Comparison of ENCODE assay signal across 27 cellular contexts in the genomic region with DNA sequence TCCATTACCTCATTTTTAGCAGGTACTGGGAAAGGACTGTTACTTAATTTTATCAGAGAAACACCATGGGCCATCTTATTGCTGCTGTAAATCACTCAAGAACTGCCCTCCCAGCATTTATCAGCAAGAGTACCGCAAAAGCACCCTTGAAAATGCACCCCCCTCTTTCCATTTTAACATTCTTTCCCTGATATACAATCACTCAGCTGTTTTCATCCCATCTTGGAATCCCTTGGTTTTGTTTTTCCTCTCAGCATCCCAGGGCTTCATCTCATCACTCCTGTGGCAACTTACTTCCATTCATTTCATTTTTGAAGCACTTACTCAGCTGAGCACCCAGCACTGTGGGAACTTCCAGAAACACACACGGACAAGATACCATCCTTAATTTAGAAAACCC. TPM values are rescaled to one million over a fixed set of nuclear protein-coding genes. Genes with fewer than 3 reads are reported as not detected.
DNase-seq lines count a peak whose midpoint lies in the region; ATAC-seq, FAIRE-seq and TF ChIP-seq lines count a peak whose summit lies in the region.
"Had no signal": no experiment of that assay in that cellular context is flagged by ENCODE, and none has a peak within 500 bp of the region (broad histone marks: within the 10 kb centered on the region; RNA-seq: fewer than 3 reads in every experiment).

No MANE protein-coding gene starts in this region.

- H3K56ac ChIP-seq in mesendoderm (ENCODE audit: low read length): peak overlapping the region; percentile 31

- DNase-seq in AG04449 (ENCODE audit: low read depth, low spot score) (peak; percentile 26), EL (peak; percentile 23), K562 (ENCODE audit: extremely low read depth in 1 of 4, low spot score in 3 of 4) (no peak), mesendoderm (no peak), amniotic stem cell (lab: John Stamatoyannopoulos, UW) (no peak), heart right ventricle (no peak), GM10266 (ENCODE audit: extremely low spot score) (no peak)
- DNase-seq: activated CD4-positive, alpha-beta memory T cell treated with anti-CD3 and anti-CD28 coated beads for 36 hours; activated CD4-positive, CD25-positive, alpha-beta regulatory T cell treated with anti-CD3 and anti-CD28 coated beads, Interleukin-2, amount 50 U/mL, for 72 hours; activated CD8-positive, alpha-beta memory T cell treated with anti-CD3 and anti-CD28 coated beads, Interleukin-2, amount 50 U/mL, for 4 hours; cortex of kidney; IMR-90; midbrain; natural killer cell; Peyer's patch; small intestine; stimulated activated CD8-positive, alpha-beta memory T cell treated with anti-CD3 and anti-CD28 coated beads, Interleukin-4, amount 100 ng/mL, for 48 hours had no signal

- H3K79me1 ChIP-seq in mesendoderm (ENCODE audit: low read length): no peaks in the 10 kb centered on the region

- FAIRE-seq in K562 (lab: Jason Lieb, UNC): peak; percentile 64
- FAIRE-seq: frontal cortex, keratinocyte, small intestine, TTC549 had no signal

- H4K8ac ChIP-seq in mesendoderm (ENCODE audit: low read depth, low read length): no peak overlapping the region

- H4K5ac ChIP-seq in mesendoderm (ENCODE audit: low read length): no peak overlapping the region

- no peak overlapping the region for H3K4me2 ChIP-seq in K562 (ENCODE audit: insufficient read depth, low read length)
- H3K4me2 ChIP-seq in mesendoderm (ENCODE audit: low read length): no peak overlapping the region

- H3K9me3 ChIP-seq in K562 (replicated peaks; ENCODE audit: control insufficient read depth, insufficient read depth, low read depth, low read length) (no peaks in the 10 kb centered on the region), heart right ventricle (no peaks in the 10 kb centered on the region)
- H3K9me3 ChIP-seq: ascending aorta, Peyer's patch, SJSA1, tibial nerve had no signal

- H3K4me3 ChIP-seq in AG04449 (ENCODE audit: low read depth, low read length) (no peak overlapping the region), K562 (no peak overlapping the region), mesendoderm (ENCODE audit: low read length) (no peak overlapping the region), heart right ventricle (no peak overlapping the region)
- H3K4me3 ChIP-seq: ascending aorta, cardiac muscle cell, Peyer's patch, SJSA1, tibial nerve had no signal

- TF ChIP-seq POLR2A in K562 (conservative IDR thresholded peaks at IDR 0.05): no peak

- no peak for TF ChIP-seq RAD21 in K562 (CRISPR knock-in tag; conservative IDR thresholded peaks at IDR 0.05 in 1 of 2, IDR thresholded peaks at IDR 0.05 in 1 of 2)

- H2BK15ac ChIP-seq in mesendoderm (replicated peaks; ENCODE audit: low read depth): peak overlapping the region; percentile 85

- no peak overlapping the region for H2AK5ac ChIP-seq in mesendoderm (ENCODE audit: low read length)

- TF ChIP-seq EP300 in K562 (IDR thresholded peaks at IDR 0.05; ENCODE audit: low read length): no peak

- peak overlapping the region; percentile 71; the same call in 1 of the 2 replicates for H2AFZ ChIP-seq in K562 (ENCODE audit: low read depth, low read length)

- peak overlapping the region; percentile 60 for H3K18ac ChIP-seq in mesendoderm (ENCODE audit: low read length)

- CTCF ChIA-PET in AG04449 (lab: Yijun Ruan, JAX) (interaction anchor here (1.5 kb wide), 1 partner anchor 210 kb away, joined by 4 read pairs; no protein-coding TSS in a partner anchor), K562 (lab: Yijun Ruan, JAX; ENCODE audit: low intra/inter-chr PET ratio) (no interaction called here)

- H3K79me2 ChIP-seq in K562 (ENCODE audit: control insufficient read depth, insufficient read depth, low read length): no peaks in the 10 kb centered on the region
- no peaks in the 10 kb centered on the region for H3K79me2 ChIP-seq in mesendoderm (ENCODE audit: control insufficient read depth, insufficient read depth, low read length)

- no peak overlapping the region for H3K4ac ChIP-seq in mesendoderm (ENCODE audit: low read depth, low read length)

- no peak for ATAC-seq in K562
- no peak for ATAC-seq in GM18909 (IDR thresholded peaks at IDR 0.05; ENCODE audit: poor library complexity, unreplicated experiment)
- no peak for ATAC-seq in heart right ventricle
- ATAC-seq: activated T-helper 17 cell treated with anti-CD3 and anti-CD28 coated beads, Interleukin-2, amount 50 U/mL, for 72 hours; esophagus mucosa; natural killer cell had no signal

- H4K20me1 ChIP-seq in K562 (replicated peaks; ENCODE audit: control insufficient read depth, insufficient read depth, low read length): no peaks in the 10 kb centered on the region

- no peak overlapping the region for H2BK5ac ChIP-seq in mesendoderm (ENCODE audit: low read length)

- intact Hi-C loops in K562 (cut with micrococcal nuclease): no loop called here
- intact Hi-C loops in heart right ventricle (cut with DNase I): no loop called here

- POLR2A ChIA-PET in AG04449 (lab: Yijun Ruan, JAX): interaction anchor here (0.6 kb wide), 1 partner anchor 18 kb away, joined by 3 read pairs; no protein-coding TSS in a partner anchor
- POLR2A ChIA-PET in K562 (lab: Yijun Ruan, JAX): interaction anchor here (1.1 to 1.3 kb wide), 2 partner anchors 9 to 15 kb away, joined by 3 to 8 read pairs; no protein-coding TSS in a partner anchor

- H3K4me1 ChIP-seq in K562 (replicated peaks in 1 of 2; ENCODE audit: control insufficient read depth in 2 of 2, insufficient read depth in 2 of 2, low read length in 2 of 2) (peaks cover 4 to 15% of the 10 kb centered on the region in 2 experiments; a peak in 3 of 5 replicates), mesendoderm (ENCODE audit: control insufficient read depth, low read depth, low read length) (peaks cover 8% of the 10 kb centered on the region), heart right ventricle (peaks cover 0 to 12% (median 0%) of the 10 kb centered on the region in 9 donors)
- H3K4me1 ChIP-seq: ascending aorta, Peyer's patch, SJSA1, tibial nerve had no signal

- no peak overlapping the region for H3K27ac ChIP-seq in K562 (ENCODE audit: extremely low read depth, low read depth, low read length)
- peak overlapping the region; percentile 78 for H3K27ac ChIP-seq in mesendoderm (ENCODE audit: low read depth, low read length)
- H3K27ac ChIP-seq in heart right ventricle: no peak overlapping the region
- H3K27ac ChIP-seq: ascending aorta, cardiac muscle cell, Peyer's patch, SJSA1, tibial nerve had no signal

- 12% methylated on average over 2 of the region's 2 CpGs for WGBS in K562 (ENCODE audit: insufficient coverage, low coverage, missing lambda C conversion rate)
- WGBS in mesendoderm (ENCODE audit: extremely low coverage, insufficient coverage, low lambda C conversion rate): no CpG with 5 or more reads among the region's 2 CpGs
- WGBS in heart right ventricle, 2 donors: 43 to 58% methylated on average over 2 of the region's 2 CpGs

- H3K27me3 ChIP-seq in K562 (ENCODE audit: control insufficient read depth in 2 of 2, insufficient read depth in 2 of 2, low read length in 2 of 2): no peaks in the 10 kb centered on the region
- no peaks in the 10 kb centered on the region for H3K27me3 ChIP-seq in mesendoderm (ENCODE audit: insufficient read depth, low read length, poor library complexity)
- H3K27me3 ChIP-seq in heart right ventricle: no peaks in the 10 kb centered on the region
- H3K27me3 ChIP-seq: ascending aorta, cardiac muscle cell, Peyer's patch, SJSA1, tibial nerve had no signal

- in situ Hi-C loops in K562 (cut with MboI): no loop called here

- no TSS peak for BruUV-seq in K562 (replicated peaks; lab: Mats Ljungman, UMichigan)

- no peak overlapping the region for H3K9ac ChIP-seq in K562 (ENCODE audit: insufficient read depth in 1 of 2, low read depth in 2 of 2, low read length in 2 of 2)
- H3K9ac ChIP-seq in mesendoderm (ENCODE audit: low read length): no peak overlapping the region

- no peak overlapping the region for H2BK120ac ChIP-seq in mesendoderm (ENCODE audit: low read depth, low read length)

- no peak for TF ChIP-seq CTCF in AG04449 (IDR thresholded peaks at IDR 0.05; ENCODE audit: insufficient read depth, low read length, missing control alignments)
- TF ChIP-seq CTCF in K562 (IDR thresholded peaks at IDR 0.05 in 2 of 3, conservative IDR thresholded peaks at IDR 0.05 in 1 of 3; ENCODE audit: insufficient read depth in 2 of 3, low read depth in 1 of 3, low read length in 3 of 3): no peak
- no peak for TF ChIP-seq CTCF in heart right ventricle (IDR thresholded peaks at IDR 0.05)
- TF ChIP-seq CTCF in GM10266 (IDR thresholded peaks at IDR 0.05; ENCODE audit: control insufficient read depth, insufficient read depth, low read depth, missing control alignments): no peak

- H3K36me3 ChIP-seq in K562 (ENCODE audit: control insufficient read depth, insufficient read depth, low read length) (no peaks in the 10 kb centered on the region), mesendoderm (ENCODE audit: control insufficient read depth, insufficient read depth, low read length) (no peaks in the 10 kb centered on the region), heart right ventricle (no peaks in the 10 kb centered on the region)
- H3K36me3 ChIP-seq: ascending aorta, cardiac muscle cell, Peyer's patch, SJSA1, tibial nerve had no signal

- H3K23ac ChIP-seq in mesendoderm (ENCODE audit: low read length): no peak overlapping the region

- H3K9me1 ChIP-seq in K562 (ENCODE audit: control insufficient read depth, insufficient read depth, low read length): no peaks in the 10 kb centered on the region

TF ChIP-seq in K562, 482 proteins besides CTCF, POLR2A, EP300 and RAD21 (continues in another document):
- TF ChIP-seq XRCC5 (IDR thresholded peaks at IDR 0.05; ENCODE audit: low read depth, low read length): no peak

RNA-seq across cellular contexts. Expression of gene RAPGEF5, which starts 36.5 kb away (rescaled TPM):
- total RNA-seq in K562 (2011; cell fraction: chromatin; rRNA removed; ENCODE audit: low replicate concordance): 3.3 and 9.4 TPM in 2 replicates
- total RNA-seq in K562 (2011; cell fraction: nucleolus; rRNA removed): 1.3 and 2.5 TPM in 2 replicates
- 5.9 and 9.7 TPM in 2 replicates for total RNA-seq in K562 (2011; cell fraction: nucleoplasm; rRNA removed)
- 0.45 and 1.3 TPM in 2 replicates for total RNA-seq in K562 (2014; rRNA removed)
- total RNA-seq in K562 (2014; rRNA removed; fragmentation: Illumina TruSeq; extraction: Trizol): 2.0 and 2.3 TPM in 2 replicates
- 1.3 and 1.6 TPM in 2 replicates for total RNA-seq in K562 (2015; rRNA removed; fragmentation: Illumina TruSeq; extraction: Trizol)
- total RNA-seq in K562 (2021): 1.8 and 3.1 TPM in 2 replicates
- polyA plus RNA-seq in K562 (2011; rRNA removed): 0.85 and 1.3 TPM in 2 replicates
- 0.25 and 0.58 TPM in 2 replicates for polyA plus RNA-seq in K562 (2011; cell fraction: cytosol; rRNA removed)
- 2.8 and 3.2 TPM in 2 replicates for polyA plus RNA-seq in K562 (2011; cell fraction: nucleus; rRNA removed)
- polyA plus RNA-seq in K562 (2012): 0.53 and 0.61 TPM in 2 replicates
- 0.75 and 1.1 TPM in 2 replicates for polyA plus RNA-seq in K562 (2014; fragmentation: Illumina TruSeq; extraction: Trizol)
- polyA plus RNA-seq in K562 (2014; fragmentation: Nextera tagmentation; extraction: Ambion mirVana): 1 to 10 TPM in 1 of 2 experiments, under 1 TPM in 1; 0.39 to 1.0 TPM
- 0.94 and 1.1 TPM in 2 replicates for polyA plus RNA-seq in K562 (2014; rRNA removed)
- polyA minus RNA-seq in K562 (2011; rRNA and poly(A)+ RNA removed): 3.0 and 5.4 TPM in 2 replicates
- polyA minus RNA-seq in K562 (2011; cell fraction: cytosol; rRNA and poly(A)+ RNA removed): 0.86 and 3.3 TPM in 2 replicates
- 4.3 and 11.1 TPM in 2 replicates for polyA minus RNA-seq in K562 (2011; cell fraction: nucleus; rRNA and poly(A)+ RNA removed)
- 3.1 TPM for polyA plus RNA-seq in mesendoderm (2013, experiment 1 of 2)
- 3.1 TPM for polyA plus RNA-seq in mesendoderm (2013, experiment 2 of 2)
- total RNA-seq in heart right ventricle: 10 to 100 TPM in 9 of 10 donors, 1 to 10 TPM in 1; 9.2 to 33.3 (median 15.3) TPM
- 1 to 10 TPM; 4.3 to 5.7 TPM for polyA plus RNA-seq in heart right ventricle
- polyA plus RNA-seq: cardiac muscle cell had no signal

Comparison
In these comparisons a context has a peak if more than half of its experiments do, and no peak if none do; other contexts are left out.
1. DNase-seq: peak in AG04449 (single experiment) and EL (single experiment); none in K562 (0 of 4), mesendoderm (single experiment), amniotic stem cell (single experiment), heart right ventricle (0 of 2) and GM10266 (single experiment).